Comparison of ENCODE assay signal across 19 cellular contexts in genomic region chr1:178407215-178407614, GRCh38.
"Had no signal": no experiment of that assay in that cellular context is flagged by ENCODE, and none has a peak within 500 bp of the region (broad histone marks: within the 10 kb centered on the region; RNA-seq: fewer than 3 reads in every experiment).

No MANE protein-coding gene starts in this region.

- FAIRE-seq: HTR-8/SVneo had no signal

- H3K27me3 ChIP-seq: SJSA1 had no signal

- H3K27ac ChIP-seq: HL-60, SJSA1, SK-N-MC had no signal

- H3K4me1 ChIP-seq: SJSA1 had no signal

- H3K4me3 ChIP-seq: SJSA1, SK-N-MC had no signal

- H3K9me3 ChIP-seq: SJSA1 had no signal

- DNase-seq: Kasumi-1, KG1, MM.1S, NCI-H1092 treated with DMSO at 0.1 percent for 48 hours, NCI-H2029, NCI-H2081 treated with DMSO at 0.1 percent for 48 hours, NCI-H2171, NCI-H226, NCI-H446, NCI-H510A, NCI-H524 treated with DMSO at 0.1 percent for 48 hours, NCI-H774, Right ventricle myocardium superior, RPMI8226, SIG-M5 had no signal
